In the genomic region with DNA sequence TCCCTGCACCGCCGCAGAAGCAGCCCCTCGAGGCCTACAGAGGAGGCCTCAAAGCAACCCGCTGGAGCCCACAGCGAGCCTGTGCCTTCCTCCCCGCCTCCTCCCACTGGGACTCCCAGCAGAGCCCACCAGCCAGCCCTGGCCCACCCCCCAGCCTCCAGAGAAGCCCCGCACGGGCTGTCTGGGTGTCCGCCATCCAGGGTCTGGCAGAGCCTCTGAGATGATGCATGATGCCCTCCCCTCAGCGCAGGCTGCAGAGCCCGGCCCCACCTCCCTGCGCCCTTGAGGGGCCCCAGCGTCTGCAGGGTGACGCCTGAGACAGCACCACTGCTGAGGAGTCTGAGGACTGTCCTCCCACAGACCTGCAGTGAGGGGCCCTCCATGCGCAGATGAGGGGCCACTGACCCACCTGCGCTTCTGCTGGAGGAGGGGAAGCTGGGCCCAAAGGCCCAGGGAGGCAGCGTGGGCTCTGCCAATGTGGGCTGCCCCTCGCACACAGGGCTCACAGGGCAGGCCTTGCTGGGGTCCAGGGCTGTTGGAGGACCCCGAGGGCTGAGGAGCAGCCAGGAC, we compare ENCODE assay signal across 14 cellular contexts. TPM values are rescaled to one million over a fixed set of nuclear protein-coding genes. Genes with fewer than 3 reads are reported as not detected.
DNase-seq lines count a peak whose midpoint lies in the region; ATAC-seq and TF ChIP-seq lines count a peak whose summit lies in the region.
"Had no signal": no experiment of that assay in that cellular context is flagged by ENCODE, and none has a peak within 500 bp of the region (broad histone marks: within the 10 kb centered on the region; RNA-seq: fewer than 3 reads in every experiment).

No MANE protein-coding gene starts in this region.

- H3K4me3 Mint-ChIP-seq in activated T-cell treated with anti-CD3 and anti-CD28 coated beads, Interleukin-2, amount 50 U/mL, for 4 hours: no peak overlapping the region
- no peak overlapping the region for H3K4me3 Mint-ChIP-seq in WTC11
- H3K4me3 Mint-ChIP-seq: naive thymus-derived CD8-positive, alpha-beta T cell had no signal

- no peak for ATAC-seq in activated T-cell treated with anti-CD3 and anti-CD28 coated beads, Interleukin-2, amount 50 U/mL, for 4 hours
- no peak for ATAC-seq in WTC11
- ATAC-seq: activated CD4-positive, CD25-positive, alpha-beta regulatory T cell treated with anti-CD3 and anti-CD28 coated beads, Interleukin-2, amount 50 U/mL, for 24 hours; K562; naive thymus-derived CD8-positive, alpha-beta T cell had no signal

- peak; percentile 3 for DNase-seq in activated T-cell treated with anti-CD3 and anti-CD28 coated beads, Interleukin-2, amount 50 U/mL, for 4 hours
- DNase-seq in activated T-cell treated with anti-CD3 and anti-CD28 coated beads, Interleukin-2, amount 50 U/mL, for 48 hours: no peak
- DNase-seq in WTC11 (ENCODE audit: low spot score): peak; percentile 5
- DNase-seq in iPS-NIHi11 (ENCODE audit: low spot score): peak; percentile 4
- DNase-seq in stimulated activated CD8-positive, alpha-beta memory T cell treated with anti-CD3 and anti-CD28 coated beads, Interleukin-4, amount 100 ng/mL, for 48 hours: peak; percentile 12
- no peak for DNase-seq in GM10266 (ENCODE audit: extremely low spot score)
- DNase-seq in GDM1 (lab: John Stamatoyannopoulos, UW): no peak
- no peak for DNase-seq in NCI-H1105 (lab: John Stamatoyannopoulos, UW)
- DNase-seq: DMS79 treated with DMSO at 0.1 percent for 48 hours; NCI-H146; stimulated activated CD4-positive, alpha-beta T cell treated with anti-CD3 and anti-CD28 coated beads, Interleukin-12 subunit alpha, Interleukin-12 subunit beta, amount 100 ng/mL, for 4 hours had no signal

- no peak overlapping the region for H3K27ac Mint-ChIP-seq in WTC11
- H3K27ac Mint-ChIP-seq: naive thymus-derived CD8-positive, alpha-beta T cell had no signal

- no peaks in the 10 kb centered on the region for H3K9me3 Mint-ChIP-seq in activated T-cell treated with anti-CD3 and anti-CD28 coated beads, Interleukin-2, amount 50 U/mL, for 4 hours
- H3K9me3 Mint-ChIP-seq in WTC11: no peaks in the 10 kb centered on the region

- POLR2A ChIA-PET in WTC11 (lab: Charles Lee): no interaction called here

- no peaks in the 10 kb centered on the region for H3K4me1 Mint-ChIP-seq in activated T-cell treated with anti-CD3 and anti-CD28 coated beads, Interleukin-2, amount 50 U/mL, for 4 hours (ENCODE audit: low read depth)
- no peaks in the 10 kb centered on the region for H3K4me1 Mint-ChIP-seq in WTC11

- CTCF ChIA-PET in WTC11 (lab: Charles Lee): interaction anchor here (0.6 to 2.4 kb wide), 3 partner anchors 8 to 31 kb away, joined by 3 to 7 read pairs (median 3); no protein-coding TSS in a partner anchor

- H3K27me3 Mint-ChIP-seq in activated T-cell treated with anti-CD3 and anti-CD28 coated beads, Interleukin-2, amount 50 U/mL, for 4 hours (ENCODE audit: low read depth): no peaks in the 10 kb centered on the region
- peaks cover 19% of the 10 kb centered on the region for H3K27me3 Mint-ChIP-seq in WTC11 (ENCODE audit: low read depth)
- H3K27me3 Mint-ChIP-seq: naive thymus-derived CD8-positive, alpha-beta T cell had no signal

- peaks cover 3% of the 10 kb centered on the region for H3K36me3 Mint-ChIP-seq in activated T-cell treated with anti-CD3 and anti-CD28 coated beads, Interleukin-2, amount 50 U/mL, for 4 hours (ENCODE audit: insufficient read depth)
- H3K36me3 Mint-ChIP-seq in WTC11: peaks cover 7% of the 10 kb centered on the region; the same call in 1 of the 2 replicates

- no peak for TF ChIP-seq CTCF in WTC11 (IDR thresholded peaks at IDR 0.05)
- no peak for TF ChIP-seq CTCF in GM10266 (IDR thresholded peaks at IDR 0.05; ENCODE audit: control insufficient read depth, insufficient read depth, low read depth, missing control alignments)

TF ChIP-seq in WTC11, 78 proteins besides CTCF, POLR2A, EP300 and RAD21:
- no peak for TF ChIP-seq SMAD4 (CRISPR knock-in tag; IDR thresholded peaks at IDR 0.05)
- TF ChIP-seq NR2C2 (CRISPR knock-in tag; IDR thresholded peaks at IDR 0.05): no peak
- TF ChIP-seq, protein P1, sequence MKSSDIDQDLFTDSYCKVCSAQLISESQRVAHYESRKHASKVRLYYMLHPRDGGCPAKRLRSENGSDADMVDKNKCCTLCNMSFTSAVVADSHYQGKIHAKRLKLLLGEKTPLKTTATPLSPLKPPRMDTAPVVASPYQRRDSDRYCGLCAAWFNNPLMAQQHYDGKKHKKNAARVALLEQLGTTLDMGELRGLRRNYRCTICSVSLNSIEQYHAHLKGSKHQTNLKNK (CRISPR knock-in tag; IDR thresholded peaks at IDR 0.05): no peak
- TF ChIP-seq RORB (CRISPR knock-in tag; IDR thresholded peaks at IDR 0.05): no peak
- TF ChIP-seq, protein P2, sequence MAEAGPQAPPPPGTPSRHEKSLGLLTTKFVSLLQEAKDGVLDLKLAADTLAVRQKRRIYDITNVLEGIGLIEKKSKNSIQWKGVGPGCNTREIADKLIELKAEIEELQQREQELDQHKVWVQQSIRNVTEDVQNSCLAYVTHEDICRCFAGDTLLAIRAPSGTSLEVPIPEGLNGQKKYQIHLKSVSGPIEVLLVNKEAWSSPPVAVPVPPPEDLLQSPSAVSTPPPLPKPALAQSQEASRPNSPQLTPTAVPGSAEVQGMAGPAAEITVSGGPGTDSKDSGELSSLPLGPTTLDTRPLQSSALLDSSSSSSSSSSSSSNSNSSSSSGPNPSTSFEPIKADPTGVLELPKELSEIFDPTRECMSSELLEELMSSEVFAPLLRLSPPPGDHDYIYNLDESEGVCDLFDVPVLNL (CRISPR knock-in tag; IDR thresholded peaks at IDR 0.05; ENCODE audit: borderline replicate concordance, low read depth): no peak

RNA-seq across cellular contexts. Expression of a gene that starts 31.2 kb away (rescaled TPM):
- total RNA-seq in activated T-cell treated with anti-CD3 and anti-CD28 coated beads, Interleukin-2, amount 50 U/mL, for 4 hours: 1 to 10 TPM; 3.7 to 6.3 (median 5.9) TPM
- 37.2 to 41.5 TPM (median 40.4 TPM) in 3 replicates for total RNA-seq in WTC11 (2021)

Comparison
In these comparisons a context has a peak if more than half of its experiments do, and no peak if none do; other contexts are left out.
1. DNase-seq: peak in activated T-cell treated with anti-CD3 and anti-CD28 coated beads, Interleukin-2, amount 50 U/mL, for 4 hours (single experiment), WTC11 (single experiment), iPS-NIHi11 (single experiment) and stimulated activated CD8-positive, alpha-beta memory T cell treated with anti-CD3 and anti-CD28 coated beads, Interleukin-4, amount 100 ng/mL, for 48 hours (single experiment); none in activated T-cell treated with anti-CD3 and anti-CD28 coated beads, Interleukin-2, amount 50 U/mL, for 48 hours (0 of 2), GM10266 (single experiment), GDM1 (single experiment) and NCI-H1105 (single experiment).